ENCODE assay signal across 1 cellular context in genomic region chr5:66561366-66561990, GRCh38.
TF ChIP-seq lines count a peak whose summit lies in the region.

No MANE protein-coding gene starts in this region.

TF ChIP-seq in HepG2, 621 proteins besides CTCF, POLR2A, EP300 and RAD21:
- 0 out of 2 replicates have a peak, but pooled peaks have one; percentile 35 for TF ChIP-seq ZNF766 (CRISPR knock-in tag; IDR thresholded peaks at IDR 0.05; ENCODE audit: borderline replicate concordance)
- no peak for TF ChIP-seq FOXP1 (IDR thresholded peaks at IDR 0.05)
- TF ChIP-seq FOXP1 (CRISPR knock-in tag; IDR thresholded peaks at IDR 0.05) = no peak
TF ChIP-seq in HepG2: peak in this region for 1.
